Comparison of ENCODE assay signal across 9 cellular contexts in genomic region chr7:100128602-100128963, GRCh38. TPM values are rescaled to one million over a fixed set of nuclear protein-coding genes. Genes with fewer than 3 reads are reported as not detected.
A peak's percentile ranks its signal among the peaks of the same experiment; 100 is the strongest.
DNase-seq lines count a peak whose midpoint lies in the region; ATAC-seq and TF ChIP-seq lines count a peak whose summit lies in the region.
"Had no signal": no experiment of that assay in that cellular context is flagged by ENCODE, and none has a peak within 500 bp of the region (broad histone marks: within the 10 kb centered on the region; RNA-seq: fewer than 3 reads in every experiment).

No MANE protein-coding gene starts in this region.

- H4K20me1 ChIP-seq in smooth muscle cell (ENCODE audit: low read depth): no peaks in the 10 kb centered on the region

- no peak overlapping the region for H3K27ac ChIP-seq in smooth muscle cell (ENCODE audit: low read depth)

- H3K9me3 ChIP-seq in T-helper 17 cell (ENCODE audit: control insufficient read depth, low read length, poor library complexity, severe bottlenecking) (no peaks in the 10 kb centered on the region), smooth muscle cell (replicated peaks; ENCODE audit: low read depth) (no peaks in the 10 kb centered on the region)

- peaks cover 6% of the 10 kb centered on the region for H3F3A ChIP-seq in smooth muscle cell (ENCODE audit: low read depth)

- H3K27ac Mint-ChIP-seq in activated CD8-positive, alpha-beta memory T cell treated with anti-CD3 and anti-CD28 coated beads, Interleukin-2, amount 10 ng/mL, durations not matched to agents 7 days and 5 days: peak overlapping the region; percentile 88
- peak overlapping the region; percentile 54 for H3K27ac Mint-ChIP-seq in T-helper 17 cell
- H3K27ac Mint-ChIP-seq in glutamatergic neuron (ENCODE audit: unreplicated experiment): peak overlapping the region; percentile 38

- peaks cover 8% of the 10 kb centered on the region for H3K4me1 ChIP-seq in smooth muscle cell (ENCODE audit: low read depth)

- DNase-seq in activated CD8-positive, alpha-beta memory T cell treated with anti-CD3 and anti-CD28 coated beads, Interleukin-2, amount 10 ng/mL, durations not matched to agents 7 days and 5 days: no peak
- no peak for DNase-seq in activated CD8-positive, alpha-beta memory T cell treated with anti-CD3 and anti-CD28 coated beads, Interleukin-2, amount 50 U/mL, for 4 hours
- DNase-seq in T-helper 17 cell (no peak), glutamatergic neuron (no peak), smooth muscle cell (lab: John Stamatoyannopoulos, UW; ENCODE audit: unreplicated experiment) (no peak), NCI-H2227 treated with DMSO at 0.1 percent for 48 hours (lab: John Stamatoyannopoulos, UW) (no peak)
- DNase-seq in activated CD4-positive, CD25-positive, alpha-beta regulatory T cell (lab: John Stamatoyannopoulos, UW): no peak
- DNase-seq: NCI-H1436 had no signal

- peaks cover 44% of the 10 kb centered on the region for H3K4me1 Mint-ChIP-seq in activated CD8-positive, alpha-beta memory T cell treated with anti-CD3 and anti-CD28 coated beads, Interleukin-2, amount 10 ng/mL, durations not matched to agents 7 days and 5 days
- H3K4me1 Mint-ChIP-seq in T-helper 17 cell (peaks cover 24% of the 10 kb centered on the region), glutamatergic neuron (ENCODE audit: low read depth, unreplicated experiment) (peaks cover 3% of the 10 kb centered on the region)

- no peak for ATAC-seq in activated CD8-positive, alpha-beta memory T cell treated with anti-CD3 and anti-CD28 coated beads, Interleukin-2, amount 10 ng/mL, durations not matched to agents 7 days and 5 days
- ATAC-seq in T-helper 17 cell (no peak), HG03139 (IDR thresholded peaks at IDR 0.05; ENCODE audit: unreplicated experiment) (no peak)

- TF ChIP-seq CTCF in glutamatergic neuron (IDR thresholded peaks at IDR 0.05; ENCODE audit: partially characterized antibody, unreplicated experiment): no peak
- TF ChIP-seq CTCF in smooth muscle cell (IDR thresholded peaks at IDR 0.05; ENCODE audit: borderline replicate concordance, insufficient read depth, poor library complexity, severe bottlenecking): no peak

- WGBS in smooth muscle cell (ENCODE audit: low lambda C conversion rate): 71% methylated on average over 1 of the region's 1 CpG

- peaks cover 8% of the 10 kb centered on the region for H3K36me3 Mint-ChIP-seq in activated CD8-positive, alpha-beta memory T cell treated with anti-CD3 and anti-CD28 coated beads, Interleukin-2, amount 10 ng/mL, durations not matched to agents 7 days and 5 days
- H3K36me3 Mint-ChIP-seq in T-helper 17 cell (ENCODE audit: low read depth) (no peaks in the 10 kb centered on the region), glutamatergic neuron (ENCODE audit: unreplicated experiment) (no peaks in the 10 kb centered on the region)

- peak overlapping the region; percentile 89 for H3K4me3 Mint-ChIP-seq in activated CD8-positive, alpha-beta memory T cell treated with anti-CD3 and anti-CD28 coated beads, Interleukin-2, amount 10 ng/mL, durations not matched to agents 7 days and 5 days
- H3K4me3 Mint-ChIP-seq in T-helper 17 cell (peak overlapping the region; percentile 97), glutamatergic neuron (ENCODE audit: unreplicated experiment) (peak overlapping the region; percentile 83)

- CTCF ChIA-PET in activated CD8-positive, alpha-beta memory T cell treated with anti-CD3 and anti-CD28 coated beads, Interleukin-2, amount 10 ng/mL, durations not matched to agents 7 days and 5 days (lab: Charles Lee): interaction anchor here (0.6 to 6.9 kb wide), 16 partner anchors 8 to 279 kb away, joined by 3 to 61 read pairs (median 4); partner anchors contain the start of genes AP4M1, CNPY4, MCM7 and TRAPPC14

- no peaks in the 10 kb centered on the region for H3K79me2 ChIP-seq in smooth muscle cell (ENCODE audit: low read depth)

- H2AFZ ChIP-seq in smooth muscle cell (ENCODE audit: low read depth): no peak overlapping the region

- H3K4me3 ChIP-seq in smooth muscle cell: peak overlapping the region; percentile 98

- H3K36me3 ChIP-seq in smooth muscle cell (ENCODE audit: low read depth): no peaks in the 10 kb centered on the region

- H3K9ac ChIP-seq in smooth muscle cell (ENCODE audit: low read depth): no peak overlapping the region

- no peaks in the 10 kb centered on the region for H3K27me3 Mint-ChIP-seq in activated CD8-positive, alpha-beta memory T cell treated with anti-CD3 and anti-CD28 coated beads, Interleukin-2, amount 10 ng/mL, durations not matched to agents 7 days and 5 days
- H3K27me3 Mint-ChIP-seq in T-helper 17 cell: no peaks in the 10 kb centered on the region
- H3K27me3 Mint-ChIP-seq in glutamatergic neuron (ENCODE audit: unreplicated experiment): peaks cover 7% of the 10 kb centered on the region

- no peaks in the 10 kb centered on the region for H3K27me3 ChIP-seq in smooth muscle cell (ENCODE audit: low read depth)

- H3K9me3 Mint-ChIP-seq in activated CD8-positive, alpha-beta memory T cell treated with anti-CD3 and anti-CD28 coated beads, Interleukin-2, amount 10 ng/mL, durations not matched to agents 7 days and 5 days (ENCODE audit: low read depth): no peaks in the 10 kb centered on the region
- peaks cover 2% of the 10 kb centered on the region for H3K9me3 Mint-ChIP-seq in glutamatergic neuron (ENCODE audit: unreplicated experiment)

- peak overlapping the region; percentile 97 for H3K4me2 ChIP-seq in smooth muscle cell

RNA-seq across cellular contexts. Expression of gene MBLAC1, which starts 1.8 kb away (rescaled TPM):
- 1 to 10 TPM; 5.6 to 7.5 TPM for total RNA-seq in activated CD8-positive, alpha-beta memory T cell treated with anti-CD3 and anti-CD28 coated beads, Interleukin-2, amount 10 ng/mL, durations not matched to agents 7 days and 5 days
- total RNA-seq in T-helper 17 cell (1 to 10 TPM; 4.0 to 4.2 TPM), glutamatergic neuron (ENCODE audit: unreplicated experiment) (3.3 TPM), smooth muscle cell (0.76 and 2.4 TPM in 2 replicates)
- 2.3 and 3.1 TPM in 2 replicates for polyA plus RNA-seq in smooth muscle cell

RNA-seq across cellular contexts. Expression of gene CNPY4, which starts 9.1 kb away (rescaled TPM):
- total RNA-seq in activated CD8-positive, alpha-beta memory T cell treated with anti-CD3 and anti-CD28 coated beads, Interleukin-2, amount 10 ng/mL, durations not matched to agents 7 days and 5 days: 10 to 100 TPM; 27.3 to 28.0 TPM
- total RNA-seq in T-helper 17 cell (10 to 100 TPM; 22.5 to 22.6 TPM), glutamatergic neuron (ENCODE audit: unreplicated experiment) (19.3 TPM), smooth muscle cell (22.6 and 26.6 TPM in 2 replicates)
- polyA plus RNA-seq in smooth muscle cell: 29.3 and 39.5 TPM in 2 replicates

RNA-seq across cellular contexts. Expression of gene TAF6, which starts 9.4 kb away (rescaled TPM):
- 10 to 100 TPM; 70.4 to 71.4 TPM for total RNA-seq in activated CD8-positive, alpha-beta memory T cell treated with anti-CD3 and anti-CD28 coated beads, Interleukin-2, amount 10 ng/mL, durations not matched to agents 7 days and 5 days
- total RNA-seq in T-helper 17 cell: 10 to 100 TPM; 40.7 to 45.3 TPM
- total RNA-seq in glutamatergic neuron (ENCODE audit: unreplicated experiment): 63.1 TPM
- total RNA-seq in smooth muscle cell: 26.6 and 61.0 TPM in 2 replicates
- polyA plus RNA-seq in smooth muscle cell: 78.0 and 83.9 TPM in 2 replicates

RNA-seq across cellular contexts. Expression of gene LAMTOR4, which starts 20.1 kb away (rescaled TPM):
- total RNA-seq in activated CD8-positive, alpha-beta memory T cell treated with anti-CD3 and anti-CD28 coated beads, Interleukin-2, amount 10 ng/mL, durations not matched to agents 7 days and 5 days: 100 to 1,000 TPM; 119 to 151 TPM
- total RNA-seq in T-helper 17 cell (100 to 1,000 TPM; 124 to 135 TPM), glutamatergic neuron (ENCODE audit: unreplicated experiment) (66.9 TPM), smooth muscle cell (75.2 and 108 TPM in 2 replicates)
- 203 and 217 TPM in 2 replicates for polyA plus RNA-seq in smooth muscle cell

RNA-seq across cellular contexts. Expression of gene AP4M1, which starts 27.1 kb away (rescaled TPM):
- 10 to 100 TPM in 1 of 2 experiments, 1 to 10 TPM in 1; 9.9 to 10.6 TPM for total RNA-seq in activated CD8-positive, alpha-beta memory T cell treated with anti-CD3 and anti-CD28 coated beads, Interleukin-2, amount 10 ng/mL, durations not matched to agents 7 days and 5 days
- total RNA-seq in T-helper 17 cell: 1 to 10 TPM; 8.6 to 9.3 TPM
- 25.9 TPM for total RNA-seq in glutamatergic neuron (ENCODE audit: unreplicated experiment)
- 10.1 and 18.0 TPM in 2 replicates for total RNA-seq in smooth muscle cell
- polyA plus RNA-seq in smooth muscle cell: 16.9 and 17.7 TPM in 2 replicates

Comparison
In these comparisons a context has a peak if more than half of its experiments do, and no peak if none do; other contexts are left out.
1. H3K27ac Mint-ChIP-seq: peak in every context shown above with its lines; median percentile 88 in activated CD8-positive, alpha-beta memory T cell treated with anti-CD3 and anti-CD28 coated beads, Interleukin-2, amount 10 ng/mL, durations not matched to agents 7 days and 5 days; 54 in T-helper 17 cell; 38 in glutamatergic neuron.